Comparison of ENCODE assay signal across 8 cellular contexts in the genomic region with DNA sequence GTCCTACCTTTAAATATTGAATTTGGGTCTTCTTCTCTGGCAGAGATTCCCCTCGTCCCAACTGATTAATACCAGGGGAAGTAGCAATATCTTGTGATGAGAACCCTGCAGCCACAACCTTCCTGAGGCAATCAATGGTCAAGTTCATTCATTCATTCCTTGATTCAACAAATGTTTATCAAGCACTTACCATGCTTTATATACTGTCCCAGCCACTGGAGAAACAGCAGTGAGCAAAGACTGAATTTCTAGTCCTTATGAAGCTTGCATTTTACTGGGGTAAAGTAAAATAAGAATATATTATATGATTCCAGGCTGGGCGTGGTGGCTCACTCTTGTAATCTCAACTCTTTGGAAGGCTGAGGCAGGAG. TPM values are rescaled to one million over a fixed set of nuclear protein-coding genes. Genes with fewer than 3 reads are reported as not detected.
DNase-seq lines count a peak whose midpoint lies in the region; ATAC-seq and TF ChIP-seq lines count a peak whose summit lies in the region.

No MANE protein-coding gene starts in this region.

- no peaks in the 10 kb centered on the region for H3K9me3 Mint-ChIP-seq in progenitor cell of endocrine pancreas (ENCODE audit: low read depth)

- DNase-seq in SJSA1 (ENCODE audit: low read depth in 1 of 2, low spot score in 2 of 2) (no peak), esophagus squamous epithelium (lab: John Stamatoyannopoulos, UW) (no peak), progenitor cell of endocrine pancreas (ENCODE audit: low spot score, unreplicated experiment) (no peak), HCEC 1CT (no peak), NCI-H1048 (lab: John Stamatoyannopoulos, UW) (no peak)

- no peak for ATAC-seq in GM18873 (IDR thresholded peaks at IDR 0.05; ENCODE audit: low FRiP score, unreplicated experiment)
- no peak for ATAC-seq in GM21786 (IDR thresholded peaks at IDR 0.05; ENCODE audit: unreplicated experiment)

- TF ChIP-seq CTCF in esophagus squamous epithelium (IDR thresholded peaks at IDR 0.05) (no peak), progenitor cell of endocrine pancreas (IDR thresholded peaks at IDR 0.05; ENCODE audit: unreplicated experiment) (no peak)

- H3K9me3 ChIP-seq in ES-I3 (ENCODE audit: control insufficient read depth, insufficient read depth, low read length) (no peaks in the 10 kb centered on the region), SJSA1 (replicated peaks) (no peaks in the 10 kb centered on the region), esophagus squamous epithelium (no peaks in the 10 kb centered on the region)

- H3K27me3 ChIP-seq in SJSA1 (replicated peaks) = no peaks in the 10 kb centered on the region
- H3K27me3 ChIP-seq in esophagus squamous epithelium = no peaks in the 10 kb centered on the region

- intact Hi-C loops in esophagus squamous epithelium (cut with DNase I) = no loop called here

- H3K9ac ChIP-seq in ES-I3 (ENCODE audit: low read depth, low read length) = peak overlapping the region; percentile 93; the same call in 1 of the 2 replicates

- H3K27ac Mint-ChIP-seq in progenitor cell of endocrine pancreas = peak overlapping the region; percentile 59

- TF ChIP-seq POLR2A in esophagus squamous epithelium (IDR thresholded peaks at IDR 0.05) = no peak

- H3K4me3 ChIP-seq in SJSA1 (peak overlapping the region; percentile 82), esophagus squamous epithelium (peak overlapping the region; percentile 84 to 99 (median 96))

- H3K27me3 Mint-ChIP-seq in progenitor cell of endocrine pancreas = no peaks in the 10 kb centered on the region

- H3K4me1 ChIP-seq in ES-I3 (ENCODE audit: insufficient read depth, low read length) (0 out of 2 replicates have a peak, but pooled peaks cover 3% of the 10 kb centered on the region), SJSA1 (replicated peaks) (peaks cover 44% of the 10 kb centered on the region), esophagus squamous epithelium (peaks cover 4 to 66% (median 30%) of the 10 kb centered on the region in 3 donors)

- H3K4me1 Mint-ChIP-seq in progenitor cell of endocrine pancreas (ENCODE audit: low read depth) = peaks cover 21% of the 10 kb centered on the region

- 44 to 50% methylated on average over 2 of the region's 2 CpGs for WGBS in esophagus squamous epithelium, 2 donors

- H3K36me3 ChIP-seq in ES-I3 (ENCODE audit: insufficient read depth, low read length) (no peaks in the 10 kb centered on the region), SJSA1 (peaks cover 20% of the 10 kb centered on the region), esophagus squamous epithelium (peaks cover 0 to 2% (median 0%) of the 10 kb centered on the region in 3 donors)

- H3K4me3 Mint-ChIP-seq in progenitor cell of endocrine pancreas (ENCODE audit: low read depth) = peak overlapping the region; percentile 82

- H3K36me3 Mint-ChIP-seq in progenitor cell of endocrine pancreas (ENCODE audit: insufficient read depth) = peaks cover under 1% of the 10 kb centered on the region

- H3K27ac ChIP-seq in SJSA1 (no peak overlapping the region), esophagus squamous epithelium (peak overlapping the region; percentile 84 to 93 (median 92))

RNA-seq across cellular contexts. Expression of a gene that starts 0.3 kb away (rescaled TPM):
- 23.1 and 29.5 TPM in 2 replicates for total RNA-seq in SJSA1 (2014; rRNA removed; shearing (Covaris generic))
- total RNA-seq in esophagus squamous epithelium = 10 to 100 TPM; 14.1 to 31.9 (median 21.0) TPM
- 37.5 and 40.7 TPM in 2 replicates for total RNA-seq in progenitor cell of endocrine pancreas

RNA-seq across cellular contexts. Expression of a gene that starts 2.8 kb away (rescaled TPM):
- total RNA-seq in SJSA1 (2014; rRNA removed; shearing (Covaris generic)) = 111 and 170 TPM in 2 replicates
- total RNA-seq in esophagus squamous epithelium (10 to 100 TPM; 67.6 to 92.9 (median 72.8) TPM), progenitor cell of endocrine pancreas (36.0 and 38.0 TPM in 2 replicates)

RNA-seq across cellular contexts. Expression of a gene that starts 51.9 kb away (rescaled TPM):
- total RNA-seq in SJSA1 (2014; rRNA removed; shearing (Covaris generic)) = 4.5 and 9.0 TPM in 2 replicates
- total RNA-seq in esophagus squamous epithelium = 10 to 100 TPM in 1 of 4 donors, 1 to 10 TPM in 3; 3.2 to 10.8 (median 5.9) TPM
- 29.3 and 31.6 TPM in 2 replicates for total RNA-seq in progenitor cell of endocrine pancreas
